ENCODE assay signal across 1 cellular context in genomic region chr2:20536619-20537422, GRCh38.
TF ChIP-seq lines count a peak whose summit lies in the region.

No MANE protein-coding gene starts in this region.

TF ChIP-seq in H1, 55 proteins besides CTCF, POLR2A, EP300 and RAD21:
- TF ChIP-seq CEBPB (IDR thresholded peaks at IDR 0.05; ENCODE audit: low read depth, low read length): no peak
- 0 out of 2 replicates have a peak, but pooled peaks have one; percentile 4 for TF ChIP-seq TCF12 (IDR thresholded peaks at IDR 0.05; ENCODE audit: low read depth, low read length)
